15 cellular contexts compared by ENCODE assay signal in genomic region chr2:30405266-30405592, GRCh38.
"Had no signal": no experiment of that assay in that cellular context is flagged by ENCODE, and none has a peak within 500 bp of the region (broad histone marks: within the 10 kb centered on the region; RNA-seq: fewer than 3 reads in every experiment).

No MANE protein-coding gene starts in this region.

- H3K9me3 ChIP-seq: body of pancreas, tibial nerve had no signal

- H3K27ac ChIP-seq: body of pancreas, WERI-Rb-1 had no signal

- H3K36me3 Mint-ChIP-seq: activated naive CD8-positive, alpha-beta T cell treated with anti-CD3 and anti-CD28 coated beads for 36 hours had no signal

- H3K4me3 Mint-ChIP-seq: activated naive CD8-positive, alpha-beta T cell treated with anti-CD3 and anti-CD28 coated beads for 36 hours; activated T-helper 1 cell treated with anti-CD3 and anti-CD28 coated beads, Interleukin-12 subunit alpha, Interleukin-12 subunit beta, Interleukin-2, Interleukin-4 antibody, amounts not matched to agents 30 ng/mL and 10 ng/mL and 1 ng/mL, durations not matched to agents 14 hours and 24 hours and 36 hours; stimulated activated naive B cell treated with anti-CD40 and anti-IgM and Interleukin-4, amounts not matched to agents 10 μg/mL and 1 μg/mL and 100 μg/mL, for 72 hours; T-helper 17 cell had no signal

- ATAC-seq: body of pancreas; SK-N-SH treated with all-trans-retinoic acid at 6 μM for 48 hours; stimulated activated naive B cell treated with anti-CD40 and anti-IgM and Interleukin-4, amounts not matched to agents 10 μg/mL and 1 μg/mL and 100 μg/mL, for 72 hours; T-helper 17 cell had no signal

- H3K27me3 Mint-ChIP-seq: activated naive CD8-positive, alpha-beta T cell treated with anti-CD3 and anti-CD28 coated beads for 36 hours had no signal

- H3K4me1 ChIP-seq: body of pancreas had no signal

- H3K36me3 ChIP-seq: tibial nerve, WERI-Rb-1 had no signal

- DNase-seq: activated CD4-positive, alpha-beta T cell treated with anti-CD3 and anti-CD28 coated beads for 48 hours; activated naive CD8-positive, alpha-beta T cell treated with anti-CD3 and anti-CD28 coated beads for 36 hours; amygdala; body of pancreas; caudate nucleus; erythroblast; kidney glomerular epithelial cell; midbrain; stimulated activated CD4-positive, alpha-beta T cell treated with anti-CD3 and anti-CD28 coated beads, Interleukin-2, amount 100 ng/mL, for 48 hours; stimulated activated naive B cell treated with anti-CD40 and anti-IgM and Interleukin-4, amounts not matched to agents 10 μg/mL and 1 μg/mL and 100 μg/mL, for 72 hours; T-helper 17 cell; WERI-Rb-1 had no signal

- H3K9me3 Mint-ChIP-seq: activated naive CD8-positive, alpha-beta T cell treated with anti-CD3 and anti-CD28 coated beads for 36 hours; activated T-helper 1 cell treated with anti-CD3 and anti-CD28 coated beads, Interleukin-12 subunit alpha, Interleukin-12 subunit beta, Interleukin-2, Interleukin-4 antibody, amounts not matched to agents 30 ng/mL and 10 ng/mL and 1 ng/mL, durations not matched to agents 14 hours and 24 hours and 36 hours; stimulated activated naive B cell treated with anti-CD40 and anti-IgM and Interleukin-4, amounts not matched to agents 10 μg/mL and 1 μg/mL and 100 μg/mL, for 72 hours had no signal

- H3K4me3 ChIP-seq: body of pancreas, tibial nerve had no signal

- H3K27ac Mint-ChIP-seq: activated naive CD8-positive, alpha-beta T cell treated with anti-CD3 and anti-CD28 coated beads for 36 hours; activated T-helper 1 cell treated with anti-CD3 and anti-CD28 coated beads, Interleukin-12 subunit alpha, Interleukin-12 subunit beta, Interleukin-2, Interleukin-4 antibody, amounts not matched to agents 30 ng/mL and 10 ng/mL and 1 ng/mL, durations not matched to agents 14 hours and 24 hours and 36 hours; stimulated activated naive B cell treated with anti-CD40 and anti-IgM and Interleukin-4, amounts not matched to agents 10 μg/mL and 1 μg/mL and 100 μg/mL, for 72 hours; T-helper 17 cell had no signal

- H3K27me3 ChIP-seq: body of pancreas, tibial nerve had no signal
